16 cellular contexts compared by ENCODE assay signal in the genomic region with DNA sequence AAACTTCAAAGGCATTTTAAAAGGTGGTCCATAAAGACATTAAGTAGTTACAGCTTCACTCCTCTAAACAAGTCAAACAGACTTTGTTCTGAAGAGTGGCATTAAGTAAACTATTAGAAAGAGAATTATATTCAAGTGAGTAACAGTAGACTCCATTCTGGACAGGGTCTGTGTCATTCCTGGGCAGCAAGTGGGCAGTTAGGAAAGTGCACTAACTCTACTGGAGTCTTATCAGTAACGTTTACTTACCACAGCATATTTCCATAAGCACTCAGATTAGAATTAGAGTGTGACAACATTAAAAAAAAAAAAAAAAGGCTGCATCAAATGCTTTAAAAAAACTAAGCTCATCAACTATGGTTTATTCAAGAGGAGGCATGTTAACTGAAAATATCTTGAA. TPM values are rescaled to one million over a fixed set of nuclear protein-coding genes. Genes with fewer than 3 reads are reported as not detected.
A peak's percentile ranks its signal among the peaks of the same experiment; 100 is the strongest.
DNase-seq lines count a peak whose midpoint lies in the region; ATAC-seq and TF ChIP-seq lines count a peak whose summit lies in the region.
"Had no signal": no experiment of that assay in that cellular context is flagged by ENCODE, and none has a peak within 500 bp of the region (broad histone marks: within the 10 kb centered on the region; RNA-seq: fewer than 3 reads in every experiment).

No MANE protein-coding gene starts in this region.

- no peak overlapping the region for H3K14ac ChIP-seq in mesenchymal stem cell (ENCODE audit: low read length in 2 of 2)

- no peak for TF ChIP-seq CTCF in OCI-LY1 (IDR thresholded peaks at IDR 0.05; ENCODE audit: low read length)
- no peak for TF ChIP-seq CTCF in mammary epithelial cell (conservative IDR thresholded peaks at IDR 0.05 in 1 of 2, IDR thresholded peaks at IDR 0.05 in 1 of 2; ENCODE audit: extremely low read depth in 1 of 2, insufficient read depth in 1 of 2, low read depth in 1 of 2, low read length in 2 of 2)
- TF ChIP-seq CTCF in OCI-LY7 (conservative IDR thresholded peaks at IDR 0.05; ENCODE audit: low read length), result no peak

- H2AFZ ChIP-seq in OCI-LY1 (ENCODE audit: low read length), result no peak overlapping the region
- H2AFZ ChIP-seq in mammary epithelial cell (ENCODE audit: low read depth, low read length), result no peak overlapping the region
- no peak overlapping the region for H2AFZ ChIP-seq in mesenchymal stem cell (ENCODE audit: low read depth, low read length)
- no peak overlapping the region for H2AFZ ChIP-seq in OCI-LY7 (ENCODE audit: low read length)

- no peak overlapping the region for H4K91ac ChIP-seq in mesenchymal stem cell (ENCODE audit: low read length)

- H3K36me3 ChIP-seq in OCI-LY1 (ENCODE audit: insufficient read depth, low read length) (peaks cover 73% of the 10 kb centered on the region), mammary epithelial cell (ENCODE audit: insufficient read depth, low read length) (peaks cover 3% of the 10 kb centered on the region), mesenchymal stem cell (ENCODE audit: control insufficient read depth in 1 of 2, insufficient read depth in 2 of 2, low read depth in 1 of 2, low read length in 2 of 2) (peaks cover 0 to 28% of the 10 kb centered on the region in 2 experiments), OCI-LY7 (ENCODE audit: insufficient read depth, low read length) (peaks cover 68% of the 10 kb centered on the region)

- H3K79me2 ChIP-seq in OCI-LY1 (ENCODE audit: insufficient read depth, low read length) (peaks cover 60% of the 10 kb centered on the region), mammary epithelial cell (ENCODE audit: insufficient read depth, low read length) (peaks cover 90% of the 10 kb centered on the region), OCI-LY7 (ENCODE audit: insufficient read depth, low read depth, low read length) (peaks cover 66% of the 10 kb centered on the region)

- no peak for ATAC-seq in HG02938 (IDR thresholded peaks at IDR 0.05; ENCODE audit: unreplicated experiment)
- no peak for ATAC-seq in HG02885 (IDR thresholded peaks at IDR 0.05; ENCODE audit: poor library complexity, unreplicated experiment)
- ATAC-seq: sciatic nerve had no signal

- no peak overlapping the region for H2BK5ac ChIP-seq in mesenchymal stem cell (ENCODE audit: low read depth, low read length, poor library complexity, severe bottlenecking)

- DNase-seq in ELR (ENCODE audit: low read depth) (peak; percentile 10), mammary epithelial cell (no peak), mesenchymal stem cell (peak; percentile 63), HCEC 1CT (no peak), OCI-LY7 (ENCODE audit: low spot score) (no peak)
- DNase-seq: activated CD4-positive, alpha-beta T cell treated with anti-CD3 and anti-CD28 coated beads for 48 hours; activated naive CD4-positive, alpha-beta T cell treated with anti-CD3 and anti-CD28 coated beads for 36 hours; hypothalamus; NCI-H69; stimulated activated CD4-positive, alpha-beta T cell treated with anti-CD3 and anti-CD28 coated beads, Interleukin-2, amount 100 ng/mL, for 48 hours; T1000 had no signal

- no peak overlapping the region for H4K8ac ChIP-seq in mesenchymal stem cell (ENCODE audit: low read length)

- no peak overlapping the region for H3K18ac ChIP-seq in mesenchymal stem cell (ENCODE audit: low read depth in 1 of 2, low read length in 2 of 2)

- H3K4me2 ChIP-seq in OCI-LY1 (ENCODE audit: low read length) (no peak overlapping the region), mammary epithelial cell (ENCODE audit: insufficient read depth, low read depth, low read length) (peak overlapping the region; percentile 25), mesenchymal stem cell (ENCODE audit: low read length, poor library complexity, severe bottlenecking) (no peak overlapping the region), OCI-LY7 (ENCODE audit: low read length) (no peak overlapping the region)

- CTCF ChIA-PET in mammary epithelial cell (lab: Charles Lee; ENCODE audit: low non-redundant PET) (no interaction called here), OCI-LY7 (lab: Charles Lee; ENCODE audit: unreplicated experiment) (no interaction called here)

- no TSS peak for BruUV-seq in mammary epithelial cell (replicated peaks; lab: Mats Ljungman, UMichigan)
- BruUV-seq in OCI-LY7 (replicated peaks; lab: Mats Ljungman, UMichigan), result no TSS peak

- H4K20me1 ChIP-seq in OCI-LY1 (ENCODE audit: insufficient read depth, low read length), result 0 out of 2 replicates have a peak, but pooled peaks cover 2% of the 10 kb centered on the region
- H4K20me1 ChIP-seq in mammary epithelial cell (ENCODE audit: insufficient read depth, low read length), result no peaks in the 10 kb centered on the region
- 0 out of 2 replicates have a peak, but pooled peaks cover 8% of the 10 kb centered on the region for H4K20me1 ChIP-seq in OCI-LY7 (ENCODE audit: insufficient read depth, low read length)

- H3K4me3 ChIP-seq in OCI-LY1 (ENCODE audit: low read depth, low read length, poor library complexity, severe bottlenecking) (no peak overlapping the region), mammary epithelial cell (replicated peaks in 1 of 3; ENCODE audit: insufficient read depth in 1 of 3, low read depth in 2 of 3, low read length in 3 of 3) (no peak overlapping the region), mesenchymal stem cell (ENCODE audit: insufficient read depth in 1 of 2, low read depth in 1 of 2, low read length in 2 of 2) (no peak overlapping the region), OCI-LY7 (ENCODE audit: low read depth, low read length, poor library complexity, severe bottlenecking) (no peak overlapping the region)
- H3K4me3 ChIP-seq: SK-N-MC had no signal

- in situ Hi-C loops in mammary epithelial cell (cut with MboI; ENCODE audit: low sequenced_read_pairs in 2 of 2), result loop anchor here in 1 of 2 donors (10.0 kb wide), 1 partner anchor 60 kb away; no protein-coding TSS in a partner anchor

- H3K4me1 ChIP-seq in OCI-LY1 (ENCODE audit: insufficient read depth, low read length, severe bottlenecking) (no peaks in the 10 kb centered on the region), mammary epithelial cell (ENCODE audit: insufficient read depth, low read length) (peaks cover 15% of the 10 kb centered on the region), mesenchymal stem cell (ENCODE audit: control insufficient read depth, insufficient read depth, low read depth, low read length) (peaks cover 7% of the 10 kb centered on the region), OCI-LY7 (ENCODE audit: insufficient read depth, low read length, poor library complexity, severe bottlenecking) (no peaks in the 10 kb centered on the region)

- H3K23ac ChIP-seq in mesenchymal stem cell (ENCODE audit: low read length in 2 of 2), result no peak overlapping the region

- no peak overlapping the region for H2AK5ac ChIP-seq in mesenchymal stem cell (ENCODE audit: low read length, severe bottlenecking)

- POLR2A ChIA-PET in OCI-LY7 (lab: Charles Lee), result interaction anchor here (0.6 to 1.0 kb wide), 2 partner anchors 64 to 240 kb away, joined by 3 to 4 read pairs; no protein-coding TSS in a partner anchor

- no peak overlapping the region for H3K4ac ChIP-seq in mesenchymal stem cell (ENCODE audit: low read depth in 1 of 2, low read length in 2 of 2)

- H2BK12ac ChIP-seq in mesenchymal stem cell (ENCODE audit: low read length in 2 of 2), result no peak overlapping the region

- H3K9ac ChIP-seq in OCI-LY1 (ENCODE audit: low read length) (0 out of 2 replicates have a peak overlapping the region, but pooled peaks have one; percentile 10), mammary epithelial cell (ENCODE audit: insufficient read depth, low read length) (no peak overlapping the region), mesenchymal stem cell (ENCODE audit: low read length) (no peak overlapping the region)

- H2BK15ac ChIP-seq in mesenchymal stem cell (ENCODE audit: low read depth, poor library complexity, severe bottlenecking), result no peak overlapping the region

- 50% methylated on average over 1 of the region's 1 CpG for WGBS in mammary epithelial cell (ENCODE audit: low coverage, missing lambda C conversion rate)
- no CpG with 5 or more reads among the region's 1 CpG for WGBS in mesenchymal stem cell

- H3K79me1 ChIP-seq in mesenchymal stem cell (replicated peaks; ENCODE audit: low read length, poor library complexity, severe bottlenecking), result peaks cover 6% of the 10 kb centered on the region

- no peaks in the 10 kb centered on the region for H3F3A ChIP-seq in OCI-LY1 (ENCODE audit: insufficient read depth, low read length)

- dilution Hi-C loops in mammary epithelial cell (cut with HindIII; ENCODE audit: low sequenced_read_pairs), result loop anchor here (5.0 kb wide), 1 partner anchor 97 kb away; no protein-coding TSS in a partner anchor

- no peaks in the 10 kb centered on the region for H3K9me3 ChIP-seq in OCI-LY1 (ENCODE audit: low read length)
- no peaks in the 10 kb centered on the region for H3K9me3 ChIP-seq in mammary epithelial cell (replicated peaks; ENCODE audit: insufficient read depth, low read length)
- H3K9me3 ChIP-seq in mesenchymal stem cell (ENCODE audit: control insufficient read depth, low read length), result no peaks in the 10 kb centered on the region
- no peaks in the 10 kb centered on the region for H3K9me3 ChIP-seq in OCI-LY7 (ENCODE audit: low read length)

- H3K27me3 ChIP-seq in OCI-LY1 (ENCODE audit: insufficient read depth, low read length) (no peaks in the 10 kb centered on the region), mammary epithelial cell (ENCODE audit: insufficient read depth, low read length) (no peaks in the 10 kb centered on the region), mesenchymal stem cell (ENCODE audit: control insufficient read depth in 1 of 2, insufficient read depth in 1 of 2, low read length in 2 of 2) (no peaks in the 10 kb centered on the region)

- intact Hi-C loops in mammary epithelial cell (cut with micrococcal nuclease), result no loop called here
- intact Hi-C loops in OCI-LY7 (cut with micrococcal nuclease; ENCODE audit: unreplicated experiment), result loop anchor here (10.0 kb wide), 1 partner anchor 60 kb away; no protein-coding TSS in a partner anchor

- H2BK120ac ChIP-seq in mesenchymal stem cell (ENCODE audit: low read depth, low read length), result no peak overlapping the region

- no peaks in the 10 kb centered on the region for H3K9me2 ChIP-seq in OCI-LY1 (ENCODE audit: low read depth, low read length)
- no peaks in the 10 kb centered on the region for H3K9me2 ChIP-seq in OCI-LY7 (ENCODE audit: insufficient read depth, low read length)

- no peak overlapping the region for H3K27ac ChIP-seq in OCI-LY1 (ENCODE audit: low read depth, low read length, poor library complexity, severe bottlenecking)
- H3K27ac ChIP-seq in mammary epithelial cell (ENCODE audit: insufficient read depth, low read depth, low read length), result no peak overlapping the region
- no peak overlapping the region for H3K27ac ChIP-seq in mesenchymal stem cell (ENCODE audit: low read length, poor library complexity, severe bottlenecking)
- no peak overlapping the region for H3K27ac ChIP-seq in OCI-LY7 (ENCODE audit: low read depth, low read length, poor library complexity, severe bottlenecking)
- H3K27ac ChIP-seq: SK-N-MC had no signal

RNA-seq across cellular contexts. Expression of gene UBR1, which starts 10.6 kb away (rescaled TPM):
- total RNA-seq in mammary epithelial cell, result 10 to 100 TPM; 32.5 to 45.8 TPM
- polyA plus RNA-seq in mammary epithelial cell, result 9.6 TPM
- 25.4 TPM for polyA minus RNA-seq in mammary epithelial cell
- polyA plus RNA-seq in mesenchymal stem cell (2013, experiment 1 of 2), result 7.5 TPM
- 7.7 TPM for polyA plus RNA-seq in mesenchymal stem cell (2013, experiment 2 of 2)
- 19.8 and 20.7 TPM in 2 replicates for total RNA-seq in OCI-LY7 (2014; rRNA removed; shearing (Covaris generic))
- total RNA-seq in OCI-LY7 (2022), result 33.5 and 38.9 TPM in 2 replicates

RNA-seq across cellular contexts. Expression of gene TMEM62, which starts 38.1 kb away (rescaled TPM):
- total RNA-seq in mammary epithelial cell (10 to 100 TPM; 13.3 to 14.8 TPM), OCI-LY7 (2022) (27.1 and 27.4 TPM in 2 replicates)
- 4.7 TPM for polyA plus RNA-seq in mammary epithelial cell
- polyA minus RNA-seq in mammary epithelial cell, result 4.8 TPM
- polyA plus RNA-seq in mesenchymal stem cell (2013, experiment 1 of 2), result 8.5 TPM
- polyA plus RNA-seq in mesenchymal stem cell (2013, experiment 2 of 2), result 8.7 TPM
- total RNA-seq in OCI-LY7 (2014; rRNA removed; shearing (Covaris generic)), result 24.2 and 26.4 TPM in 2 replicates

Comparison
In these comparisons a context has a peak if more than half of its experiments do, and no peak if none do; other contexts are left out.
1. DNase-seq: peak in ELR (single experiment) and mesenchymal stem cell (single experiment); none in mammary epithelial cell (single experiment), HCEC 1CT (single experiment) and OCI-LY7 (single experiment).